Comparison of ENCODE assay signal across 24 cellular contexts in the genomic region with DNA sequence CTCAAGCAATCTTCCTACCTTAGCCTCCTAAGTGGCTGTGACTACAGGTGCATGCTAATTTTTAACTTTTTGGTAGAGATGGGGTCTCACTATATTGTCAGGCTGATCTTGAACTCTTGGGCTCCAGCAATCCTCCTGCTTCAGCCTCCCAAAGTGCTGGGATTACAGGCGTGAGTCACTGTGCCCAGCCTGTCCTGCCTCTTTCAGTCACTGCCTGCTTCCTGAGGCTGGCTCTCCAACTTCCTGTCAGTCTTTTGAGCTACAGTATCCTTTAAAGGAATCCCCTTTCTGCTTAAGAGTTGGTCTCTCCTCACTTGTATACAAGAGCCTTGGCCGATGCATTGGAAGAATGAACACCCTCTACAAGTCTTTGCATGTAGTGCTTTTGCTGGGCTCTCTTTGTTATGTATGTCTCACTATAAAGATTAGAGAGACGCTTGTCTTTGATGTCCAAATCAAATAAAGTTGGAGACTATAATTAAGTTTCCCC.
DNase-seq lines count a peak whose midpoint lies in the region; ATAC-seq, FAIRE-seq and TF ChIP-seq lines count a peak whose summit lies in the region.
"Had no signal": no experiment of that assay in that cellular context is flagged by ENCODE, and none has a peak within 500 bp of the region (broad histone marks: within the 10 kb centered on the region; RNA-seq: fewer than 3 reads in every experiment).

No MANE protein-coding gene starts in this region.

- H3K36me3 Mint-ChIP-seq in activated T-helper 2 cell treated with anti-CD3 and anti-CD28 coated beads, Interferon-gamma antibody, Interleukin-2, Interleukin-4, amounts not matched to agents 10 μg/mL and 5 μg/mL and 100 μg/mL, durations not matched to agents 14 hours and 24 hours and 36 hours (ENCODE audit: low read depth): no peaks in the 10 kb centered on the region
- H3K36me3 Mint-ChIP-seq: activated naive CD8-positive, alpha-beta T cell treated with anti-CD3 and anti-CD28 coated beads, Interleukin-2, amount 10 ng/mL, durations not matched to agents 7 days and 5 days; CD4-positive, CD25-positive, alpha-beta regulatory T cell; natural killer cell had no signal

- no peak for TF ChIP-seq CTCF in bronchial epithelial cell (IDR thresholded peaks at IDR 0.05; ENCODE audit: insufficient read depth, low read length, severe bottlenecking)
- no peak for TF ChIP-seq CTCF in GM13976 (IDR thresholded peaks at IDR 0.05; ENCODE audit: borderline replicate concordance, control extremely low read depth, extremely low read depth, insufficient read depth, missing control alignments)

- H3K27ac Mint-ChIP-seq in activated T-helper 2 cell treated with anti-CD3 and anti-CD28 coated beads, Interferon-gamma antibody, Interleukin-2, Interleukin-4, amounts not matched to agents 10 μg/mL and 5 μg/mL and 100 μg/mL, durations not matched to agents 14 hours and 24 hours and 36 hours: no peak overlapping the region
- H3K27ac Mint-ChIP-seq: activated naive CD8-positive, alpha-beta T cell treated with anti-CD3 and anti-CD28 coated beads, Interleukin-2, amount 10 ng/mL, durations not matched to agents 7 days and 5 days; CD4-positive, CD25-positive, alpha-beta regulatory T cell; dendritic cell treated with granulocyte-macrophage colony-stimulating factor and Interleukin-4, amounts not matched to agents 40 ng/mL and 50 ng/mL, for 4 days; natural killer cell had no signal

- no peaks in the 10 kb centered on the region for H3K36me3 ChIP-seq in bronchial epithelial cell (ENCODE audit: control insufficient read depth, insufficient read depth, low read length)
- H3K36me3 ChIP-seq: ascending aorta, uterus had no signal

- ATAC-seq in left lobe of liver: no peak
- ATAC-seq: Panc1 had no signal

- in situ Hi-C loops in GM13976 (cut with MboI; ENCODE audit: low sequenced_read_pairs, unreplicated experiment): no loop called here

- no peaks in the 10 kb centered on the region for H3K27me3 ChIP-seq in bronchial epithelial cell (ENCODE audit: control insufficient read depth, insufficient read depth, low read length)
- H3K27me3 ChIP-seq: ascending aorta, testis, uterus had no signal

- DNase-seq in GDM1 (lab: John Stamatoyannopoulos, UW): peak; percentile 19
- peak; percentile 80 for DNase-seq in NCI-H146 (lab: John Stamatoyannopoulos, UW)
- peak; percentile 82 for DNase-seq in bronchial epithelial cell (ENCODE audit: low read depth)
- peak; percentile 12 for DNase-seq in left lobe of liver (ENCODE audit: low spot score)
- no peak for DNase-seq in activated naive CD4-positive, alpha-beta T cell treated with anti-CD3 and anti-CD28 coated beads, Interleukin-2, amount 50 U/mL, for 16 hours
- DNase-seq in activated T-helper 2 cell treated with anti-CD3 and anti-CD28 coated beads, Interferon-gamma antibody, Interleukin-2, Interleukin-4, amounts not matched to agents 10 μg/mL and 5 μg/mL and 100 μg/mL, durations not matched to agents 14 hours and 24 hours and 36 hours (ENCODE audit: low spot score): no peak
- DNase-seq in GM13976 (ENCODE audit: low spot score): no peak
- DNase-seq: activated CD4-positive, CD25-positive, alpha-beta regulatory T cell; activated naive CD8-positive, alpha-beta T cell treated with anti-CD3 and anti-CD28 coated beads, Interleukin-2, amount 10 ng/mL, durations not matched to agents 7 days and 5 days; CD4-positive, CD25-positive, alpha-beta regulatory T cell; central memory CD4-positive, alpha-beta T cell; natural killer cell; NCI-H187; NCI-H2171 treated with DMSO at 0.1 percent for 48 hours; NCI-H524; stimulated activated naive CD4-positive, alpha-beta T cell treated with Interleukin-2 at 50 U/mL for 16 hours; SW 1271; T-helper 9 cell; uterus had no signal

- H3K4me3 ChIP-seq in bronchial epithelial cell (ENCODE audit: low read depth, low read length): no peak overlapping the region
- H3K4me3 ChIP-seq: ascending aorta, testis, uterus had no signal

- FAIRE-seq in bronchial epithelial cell (lab: Jason Lieb, UNC): no peak
- FAIRE-seq: H1 had no signal

- peaks cover 5% of the 10 kb centered on the region for H3K4me1 Mint-ChIP-seq in activated T-helper 2 cell treated with anti-CD3 and anti-CD28 coated beads, Interferon-gamma antibody, Interleukin-2, Interleukin-4, amounts not matched to agents 10 μg/mL and 5 μg/mL and 100 μg/mL, durations not matched to agents 14 hours and 24 hours and 36 hours (ENCODE audit: low read depth)
- H3K4me1 Mint-ChIP-seq: activated naive CD8-positive, alpha-beta T cell treated with anti-CD3 and anti-CD28 coated beads, Interleukin-2, amount 10 ng/mL, durations not matched to agents 7 days and 5 days had no signal

- H3K9me3 Mint-ChIP-seq in activated T-helper 2 cell treated with anti-CD3 and anti-CD28 coated beads, Interferon-gamma antibody, Interleukin-2, Interleukin-4, amounts not matched to agents 10 μg/mL and 5 μg/mL and 100 μg/mL, durations not matched to agents 14 hours and 24 hours and 36 hours: no peaks in the 10 kb centered on the region
- H3K9me3 Mint-ChIP-seq: dendritic cell treated with granulocyte-macrophage colony-stimulating factor and Interleukin-4, amounts not matched to agents 40 ng/mL and 50 ng/mL, for 4 days had no signal

- H3K27me3 Mint-ChIP-seq in activated T-helper 2 cell treated with anti-CD3 and anti-CD28 coated beads, Interferon-gamma antibody, Interleukin-2, Interleukin-4, amounts not matched to agents 10 μg/mL and 5 μg/mL and 100 μg/mL, durations not matched to agents 14 hours and 24 hours and 36 hours (ENCODE audit: low read depth): peaks cover 52% of the 10 kb centered on the region

- intact Hi-C loops in activated T-helper 2 cell treated with anti-CD3 and anti-CD28 coated beads, Interferon-gamma antibody, Interleukin-2, Interleukin-4, amounts not matched to agents 10 μg/mL and 5 μg/mL and 100 μg/mL, durations not matched to agents 14 hours and 24 hours and 36 hours (cut with micrococcal nuclease): no loop called here

- no peak overlapping the region for H3K4me3 Mint-ChIP-seq in activated T-helper 2 cell treated with anti-CD3 and anti-CD28 coated beads, Interferon-gamma antibody, Interleukin-2, Interleukin-4, amounts not matched to agents 10 μg/mL and 5 μg/mL and 100 μg/mL, durations not matched to agents 14 hours and 24 hours and 36 hours (ENCODE audit: low read depth)
- H3K4me3 Mint-ChIP-seq: activated naive CD8-positive, alpha-beta T cell treated with anti-CD3 and anti-CD28 coated beads, Interleukin-2, amount 10 ng/mL, durations not matched to agents 7 days and 5 days; CD4-positive, CD25-positive, alpha-beta regulatory T cell; dendritic cell treated with granulocyte-macrophage colony-stimulating factor and Interleukin-4, amounts not matched to agents 40 ng/mL and 50 ng/mL, for 4 days; natural killer cell had no signal

Comparison
In these comparisons a context has a peak if more than half of its experiments do, and no peak if none do; other contexts are left out.
1. DNase-seq: peak in GDM1 (single experiment), NCI-H146 (single experiment), bronchial epithelial cell (single experiment) and left lobe of liver (single experiment); none in activated naive CD4-positive, alpha-beta T cell treated with anti-CD3 and anti-CD28 coated beads, Interleukin-2, amount 50 U/mL, for 16 hours (single experiment), activated T-helper 2 cell treated with anti-CD3 and anti-CD28 coated beads, Interferon-gamma antibody, Interleukin-2, Interleukin-4, amounts not matched to agents 10 μg/mL and 5 μg/mL and 100 μg/mL, durations not matched to agents 14 hours and 24 hours and 36 hours (single experiment) and GM13976 (single experiment).